Comparison of ENCODE assay signal across 11 cellular contexts in the genomic region with DNA sequence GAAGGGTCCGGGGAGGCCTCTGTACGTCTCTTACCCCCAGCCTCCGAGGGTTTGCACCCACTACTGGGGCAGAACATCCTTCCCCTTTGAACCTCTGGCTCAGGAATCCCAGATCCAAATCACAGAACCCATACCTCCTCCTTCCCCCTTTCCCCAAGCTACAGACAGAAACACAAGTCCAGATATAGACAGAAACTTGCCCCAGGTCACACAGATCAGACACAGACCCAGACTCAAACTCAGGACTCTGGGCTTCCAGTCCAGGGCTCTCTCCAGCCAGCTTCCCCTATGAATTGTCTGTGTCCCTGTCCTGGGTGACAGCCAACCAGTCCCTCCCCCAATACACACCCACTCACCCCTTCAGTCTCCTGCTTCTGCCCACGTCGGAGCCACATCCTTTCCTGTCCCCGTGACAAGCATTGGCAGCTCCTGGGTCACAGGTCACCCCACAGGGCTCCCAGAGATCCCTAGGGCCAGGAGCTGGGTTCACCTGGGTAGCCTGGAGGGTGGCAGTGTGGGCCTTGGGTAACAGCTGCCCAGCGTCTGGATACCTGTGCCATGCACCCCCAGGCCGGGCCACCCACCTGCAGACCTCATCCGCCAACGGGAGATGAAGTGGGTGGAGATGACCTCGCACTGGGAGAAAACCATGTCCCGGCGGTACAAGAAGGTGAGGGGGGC. TPM values are rescaled to one million over a fixed set of nuclear protein-coding genes. Genes with fewer than 3 reads are reported as not detected.
DNase-seq lines count a peak whose midpoint lies in the region; ATAC-seq, FAIRE-seq and TF ChIP-seq lines count a peak whose summit lies in the region.
"Had no signal": no experiment of that assay in that cellular context is flagged by ENCODE, and none has a peak within 500 bp of the region (broad histone marks: within the 10 kb centered on the region; RNA-seq: fewer than 3 reads in every experiment).

No MANE protein-coding gene starts in this region.

- TF ChIP-seq CTCF in MCF 10A (IDR thresholded peaks at IDR 0.05; ENCODE audit: unreplicated experiment) (no peak), mammary epithelial cell (conservative IDR thresholded peaks at IDR 0.05 in 1 of 2, IDR thresholded peaks at IDR 0.05 in 1 of 2; ENCODE audit: extremely low read depth in 1 of 2, insufficient read depth in 1 of 2, low read depth in 1 of 2, low read length in 2 of 2) (no peak)

- H3K4me1 Mint-ChIP-seq in MCF 10A (ENCODE audit: insufficient read depth, unreplicated experiment): peaks cover 9% of the 10 kb centered on the region
- H3K4me1 Mint-ChIP-seq in activated T-helper 17 cell treated with anti-CD3 and anti-CD28 coated beads, Interleukin-2, amount 50 U/mL, for 72 hours: peaks cover 26% of the 10 kb centered on the region

- POLR2A ChIA-PET in MCF 10A (lab: Yijun Ruan, JAX): interaction anchor here (0.7 to 1.3 kb wide), 2 partner anchors 16 to 64 kb away, joined by 3 read pairs; no protein-coding TSS in a partner anchor

- peak; percentile 12 for ATAC-seq in activated T-helper 17 cell treated with anti-CD3 and anti-CD28 coated beads, Interleukin-2, amount 50 U/mL, for 72 hours (replicated peaks)
- no peak for ATAC-seq in HG03432 (IDR thresholded peaks at IDR 0.05; ENCODE audit: unreplicated experiment)
- no peak for ATAC-seq in HG03025 (IDR thresholded peaks at IDR 0.05; ENCODE audit: low FRiP score, unreplicated experiment)
- ATAC-seq: left cardiac atrium, Right ventricle myocardium inferior had no signal

- H3K9me3 ChIP-seq in mammary epithelial cell (replicated peaks; ENCODE audit: insufficient read depth, low read length): no peaks in the 10 kb centered on the region
- no peaks in the 10 kb centered on the region for H3K9me3 ChIP-seq in mucosa of rectum (ENCODE audit: control insufficient read depth in 2 of 2, low read length in 2 of 2)

- peaks cover 20% of the 10 kb centered on the region for H3K36me3 Mint-ChIP-seq in MCF 10A (ENCODE audit: insufficient read depth, unreplicated experiment)
- H3K36me3 Mint-ChIP-seq in activated T-helper 17 cell treated with anti-CD3 and anti-CD28 coated beads, Interleukin-2, amount 50 U/mL, for 72 hours (ENCODE audit: low read depth): peaks cover 71% of the 10 kb centered on the region

- DNase-seq in MCF 10A (ENCODE audit: unreplicated experiment): no peak
- no peak for DNase-seq in mammary epithelial cell
- no peak for DNase-seq in HTR-8/SVneo (ENCODE audit: insufficient read length, low spot score)
- DNase-seq: left cardiac atrium, MM.1S had no signal

- no peaks in the 10 kb centered on the region for H4K20me1 ChIP-seq in mammary epithelial cell (ENCODE audit: insufficient read depth, low read length)

- in situ Hi-C loops in mammary epithelial cell (cut with MboI; ENCODE audit: low sequenced_read_pairs in 2 of 2): loop anchor here in 1 of 2 donors (5.0 kb wide), 1 partner anchor 103 kb away; a partner anchor contains a TSS

- peaks cover 16% of the 10 kb centered on the region for H3K4me1 ChIP-seq in mammary epithelial cell (ENCODE audit: insufficient read depth, low read length)
- H3K4me1 ChIP-seq in mucosa of rectum (ENCODE audit: control insufficient read depth in 2 of 2, insufficient read depth in 2 of 2, low read length in 2 of 2): peaks cover 21 to 32% of the 10 kb centered on the region in 2 donors
- H3K4me1 ChIP-seq in urinary bladder (ENCODE audit: insufficient read depth): no peaks in the 10 kb centered on the region

- H3K27me3 Mint-ChIP-seq in MCF 10A (ENCODE audit: insufficient read depth, unreplicated experiment): no peaks in the 10 kb centered on the region
- no peaks in the 10 kb centered on the region for H3K27me3 Mint-ChIP-seq in activated T-helper 17 cell treated with anti-CD3 and anti-CD28 coated beads, Interleukin-2, amount 50 U/mL, for 72 hours

- intact Hi-C loops in MCF 10A (cut with micrococcal nuclease): no loop called here
- intact Hi-C loops in mammary epithelial cell (cut with micrococcal nuclease): loop anchor here (5.0 kb wide), 1 partner anchor 78 kb away; a partner anchor contains a TSS

- BruUV-seq in MCF 10A (replicated peaks; lab: Mats Ljungman, UMichigan) (no TSS peak), mammary epithelial cell (replicated peaks; lab: Mats Ljungman, UMichigan) (no TSS peak)

- H2AFZ ChIP-seq in mammary epithelial cell (ENCODE audit: low read depth, low read length): no peak overlapping the region

- no peak overlapping the region for H3K4me2 ChIP-seq in mammary epithelial cell (ENCODE audit: insufficient read depth, low read depth, low read length)

- dilution Hi-C loops in mammary epithelial cell (cut with HindIII; ENCODE audit: low sequenced_read_pairs): no loop called here

- no peak overlapping the region for H3K27ac ChIP-seq in mammary epithelial cell (ENCODE audit: insufficient read depth, low read depth, low read length)
- H3K27ac ChIP-seq in mucosa of rectum (ENCODE audit: low read depth in 2 of 2, low read length in 2 of 2): peak overlapping the region in 1 of 2 donors; percentile 97
- no peak overlapping the region for H3K27ac ChIP-seq in urinary bladder (ENCODE audit: low read depth)

- 28% methylated on average over 7 of the region's 13 CpGs for WGBS in mammary epithelial cell (ENCODE audit: low coverage, missing lambda C conversion rate)
- WGBS in urinary bladder: 65% methylated on average over 13 of the region's 13 CpGs

- H3K79me2 ChIP-seq in mammary epithelial cell (ENCODE audit: insufficient read depth, low read length): peaks cover 16% of the 10 kb centered on the region

- H3K36me3 ChIP-seq in mammary epithelial cell (ENCODE audit: insufficient read depth, low read length) (no peaks in the 10 kb centered on the region), mucosa of rectum (ENCODE audit: control insufficient read depth in 2 of 2, insufficient read depth in 2 of 2, low read length in 2 of 2) (peaks cover 0 to 3% of the 10 kb centered on the region in 2 donors), urinary bladder (ENCODE audit: insufficient read depth) (peaks cover 2% of the 10 kb centered on the region)

- no peak overlapping the region for H3K4me3 ChIP-seq in mammary epithelial cell (replicated peaks in 1 of 3; ENCODE audit: insufficient read depth in 1 of 3, low read depth in 2 of 3, low read length in 3 of 3)
- peak overlapping the region; percentile 12 to 69 for H3K4me3 ChIP-seq in mucosa of rectum (ENCODE audit: low read length in 2 of 2)
- peak overlapping the region; percentile 27 for H3K4me3 ChIP-seq in urinary bladder (ENCODE audit: low read depth, low read length)

- no peak overlapping the region for H3K9ac ChIP-seq in mammary epithelial cell (ENCODE audit: insufficient read depth, low read length)
- H3K9ac ChIP-seq in mucosa of rectum (ENCODE audit: low read depth in 1 of 2, low read length in 2 of 2): peak overlapping the region in 1 of 2 donors; percentile 68

- peak overlapping the region; percentile 27 for H3K27ac Mint-ChIP-seq in MCF 10A (ENCODE audit: low read depth, unreplicated experiment)
- H3K27ac Mint-ChIP-seq in activated T-helper 17 cell treated with anti-CD3 and anti-CD28 coated beads, Interleukin-2, amount 50 U/mL, for 72 hours: peak overlapping the region; percentile 92

- CTCF ChIA-PET in MCF 10A (lab: Yijun Ruan, JAX) (interaction anchor here (0.6 to 0.9 kb wide), 2 partner anchors 10 to 19 kb away, joined by 3 to 4 read pairs; no protein-coding TSS in a partner anchor), mammary epithelial cell (lab: Charles Lee; ENCODE audit: low non-redundant PET) (no interaction called here)

- FAIRE-seq in HTR-8/SVneo (lab: Jason Lieb, UNC): no peak

- no peaks in the 10 kb centered on the region for H3K9me3 Mint-ChIP-seq in MCF 10A (ENCODE audit: unreplicated experiment)
- no peaks in the 10 kb centered on the region for H3K9me3 Mint-ChIP-seq in activated T-helper 17 cell treated with anti-CD3 and anti-CD28 coated beads, Interleukin-2, amount 50 U/mL, for 72 hours

- H3K27me3 ChIP-seq in mammary epithelial cell (ENCODE audit: insufficient read depth, low read length) (no peaks in the 10 kb centered on the region), mucosa of rectum (ENCODE audit: control insufficient read depth in 2 of 2, insufficient read depth in 2 of 2, low read length in 2 of 2) (no peaks in the 10 kb centered on the region)

- H3K4me3 Mint-ChIP-seq in MCF 10A (ENCODE audit: unreplicated experiment): no peak overlapping the region
- peak overlapping the region; percentile 98 for H3K4me3 Mint-ChIP-seq in activated T-helper 17 cell treated with anti-CD3 and anti-CD28 coated beads, Interleukin-2, amount 50 U/mL, for 72 hours

RNA-seq across cellular contexts. Expression of a gene that starts 0.8 kb away (rescaled TPM):
- total RNA-seq in MCF 10A (2022): not detected in 2 replicates
- under 1 TPM in 1 of 2 donors, not detected in 1; 0.17 TPM for total RNA-seq in mammary epithelial cell
- polyA plus RNA-seq in mammary epithelial cell: not detected
- not detected for polyA minus RNA-seq in mammary epithelial cell
- total RNA-seq in activated T-helper 17 cell treated with anti-CD3 and anti-CD28 coated beads, Interleukin-2, amount 50 U/mL, for 72 hours: 100 to 1,000 TPM; 155 to 197 TPM
- total RNA-seq in urinary bladder: 0.42 TPM
- 2.6 TPM for polyA plus RNA-seq in urinary bladder

RNA-seq across cellular contexts. Expression of a gene that starts 3.0 kb away (rescaled TPM):
- 123 and 143 TPM in 2 replicates for total RNA-seq in MCF 10A (2022)
- 100 to 1,000 TPM; 178 to 182 TPM for total RNA-seq in mammary epithelial cell
- polyA plus RNA-seq in mammary epithelial cell: 331 TPM
- 255 TPM for polyA minus RNA-seq in mammary epithelial cell
- total RNA-seq in activated T-helper 17 cell treated with anti-CD3 and anti-CD28 coated beads, Interleukin-2, amount 50 U/mL, for 72 hours: 100 to 1,000 TPM; 220 to 322 TPM
- total RNA-seq in urinary bladder: 70.6 TPM
- 85.9 TPM for polyA plus RNA-seq in urinary bladder

RNA-seq across cellular contexts. Expression of a gene that starts 10.8 kb away (rescaled TPM):
- 0.07 TPM in 1 of 2 replicates, not detected in the other for total RNA-seq in MCF 10A (2022)
- total RNA-seq in mammary epithelial cell: under 1 TPM; 0.12 to 0.33 TPM
- 0.03 TPM for polyA plus RNA-seq in mammary epithelial cell
- not detected for polyA minus RNA-seq in mammary epithelial cell
- 10 to 100 TPM in 1 of 2 donors, 1 to 10 TPM in 1; 2.0 to 10.6 TPM for total RNA-seq in activated T-helper 17 cell treated with anti-CD3 and anti-CD28 coated beads, Interleukin-2, amount 50 U/mL, for 72 hours
- total RNA-seq in urinary bladder: 0.63 TPM
- 0.76 TPM for polyA plus RNA-seq in urinary bladder

RNA-seq across cellular contexts. Expression of a gene that starts 12.9 kb away (rescaled TPM):
- total RNA-seq in MCF 10A (2022) (9.9 and 18.3 TPM in 2 replicates), mammary epithelial cell (10 to 100 TPM in 1 of 2 donors, 1 to 10 TPM in 1; 6.5 to 17.2 TPM), urinary bladder (7.5 TPM)
- polyA plus RNA-seq in mammary epithelial cell (15.4 TPM), urinary bladder (16.9 TPM)
- polyA minus RNA-seq in mammary epithelial cell: 4.8 TPM
- 10 to 100 TPM; 32.0 to 37.5 TPM for total RNA-seq in activated T-helper 17 cell treated with anti-CD3 and anti-CD28 coated beads, Interleukin-2, amount 50 U/mL, for 72 hours

RNA-seq across cellular contexts. Expression of a gene that starts 23.6 kb away (rescaled TPM):
- total RNA-seq in MCF 10A (2022): 49.8 and 60.1 TPM in 2 replicates
- 10 to 100 TPM; 35.7 to 62.3 TPM for total RNA-seq in mammary epithelial cell
- polyA plus RNA-seq in mammary epithelial cell: 58.7 TPM
- polyA minus RNA-seq in mammary epithelial cell: 76.8 TPM
- 10 to 100 TPM; 62.3 to 63.0 TPM for total RNA-seq in activated T-helper 17 cell treated with anti-CD3 and anti-CD28 coated beads, Interleukin-2, amount 50 U/mL, for 72 hours
- total RNA-seq in urinary bladder: 19.8 TPM
- 41.2 TPM for polyA plus RNA-seq in urinary bladder

Comparison
In these comparisons a context has a peak if more than half of its experiments do, and no peak if none do; other contexts are left out.
1. H3K4me3 ChIP-seq: peak in mucosa of rectum (2 of 2) and urinary bladder (single experiment); none in mammary epithelial cell (0 of 3).
2. RNA of a gene that starts 0.8 kb away (total RNA-seq): 155 to 197 TPM in activated T-helper 17 cell treated with anti-CD3 and anti-CD28 coated beads, Interleukin-2, amount 50 U/mL, for 72 hours; 0.42 TPM in urinary bladder (single experiment), 0.17 TPM in mammary epithelial cell and not detected in MCF 10A; every median in the first group is over 100 times any median in the second.